Comparison of ENCODE assay signal across 9 cellular contexts in genomic region chr16:82926500-82926899, GRCh38.
"Had no signal": no experiment of that assay in that cellular context is flagged by ENCODE, and none has a peak within 500 bp of the region (broad histone marks: within the 10 kb centered on the region; RNA-seq: fewer than 3 reads in every experiment).

No MANE protein-coding gene starts in this region.

- H3K27ac ChIP-seq: GM23248, HL-60 had no signal

- H3K9ac ChIP-seq: GM23248 had no signal

- FAIRE-seq: HepG2 had no signal

- ATAC-seq: HCT116, HepG2 had no signal

- H3K4me3 Mint-ChIP-seq: HFFc6, IgD-negative memory B cell had no signal

- H3K4me1 ChIP-seq: HAP-1 had no signal

- DNase-seq: GM23248, GOT3, H7, HFFc6 had no signal

- H3K9me3 ChIP-seq: HAP-1 had no signal

- H3K36me3 ChIP-seq: HAP-1 had no signal

- H3K27ac Mint-ChIP-seq: HFFc6, IgD-negative memory B cell had no signal

- H2AFZ ChIP-seq: GM23248 had no signal

- H3K4me3 ChIP-seq: GM23248, HAP-1 had no signal
